In the genomic region with DNA sequence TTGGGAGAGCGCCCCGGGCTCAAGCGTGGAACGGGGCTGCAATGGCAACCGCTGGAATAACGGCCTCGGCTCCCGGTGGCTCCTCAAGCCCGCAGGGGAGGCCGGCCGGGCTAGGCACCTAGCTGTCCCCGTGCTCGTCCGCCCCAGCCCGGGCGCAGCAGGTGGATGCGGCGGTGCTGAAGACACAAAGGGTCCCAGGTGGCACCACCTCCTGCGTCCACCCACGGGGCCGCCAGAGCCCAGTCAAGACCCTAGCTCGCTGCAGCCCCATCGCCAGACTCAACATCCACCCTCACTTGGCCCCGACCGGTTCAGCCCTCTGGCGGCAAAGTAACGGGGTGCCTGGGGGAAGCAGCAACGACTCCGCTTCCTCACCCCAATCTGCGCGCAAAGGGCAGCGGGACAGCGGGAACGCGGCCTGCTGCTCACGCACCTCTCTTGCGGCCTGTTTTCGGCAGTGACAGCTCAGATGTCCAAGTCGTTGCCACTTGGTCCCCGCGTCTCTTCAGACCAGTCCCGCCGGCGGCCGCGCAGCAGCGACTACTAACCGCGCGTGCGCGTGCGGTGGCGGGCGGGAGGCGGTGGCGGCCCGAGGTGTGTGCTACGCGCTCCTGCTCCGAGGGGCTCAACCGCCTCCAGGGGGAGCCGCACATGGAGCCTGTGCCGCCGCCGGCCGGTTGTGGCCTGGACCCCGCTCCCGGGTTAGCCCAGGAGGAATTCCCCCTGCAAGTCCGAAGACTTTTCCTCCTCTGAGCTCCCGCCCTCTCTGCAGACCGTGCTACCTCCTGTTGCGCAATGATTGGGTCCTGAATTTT, we compare ENCODE assay signal across 8 cellular contexts. TPM values are rescaled to one million over a fixed set of nuclear protein-coding genes. Genes with fewer than 3 reads are reported as not detected.
DNase-seq lines count a peak whose midpoint lies in the region; ATAC-seq and TF ChIP-seq lines count a peak whose summit lies in the region.

CLGN (minus strand) TSS at position 545 of the 815 bp plus-strand sequence. CDS start 14,570 bp downstream, outside the sequence.

- no peaks in the 10 kb centered on the region for H3K4me1 ChIP-seq in CD4-positive, alpha-beta memory T cell (ENCODE audit: insufficient read depth, low read length)
- H3K4me1 ChIP-seq in esophagus squamous epithelium (peaks cover 0 to 55% (median 11%) of the 10 kb centered on the region in 3 donors), muscle layer of colon (ENCODE audit: insufficient read depth, low read length) (peaks cover 7% of the 10 kb centered on the region)

- ATAC-seq in GM19463 (IDR thresholded peaks at IDR 0.05; ENCODE audit: unreplicated experiment) (peak; percentile 89), HG03571 (IDR thresholded peaks at IDR 0.05; ENCODE audit: unreplicated experiment) (peak; percentile 81)
- peak; percentile 93 for ATAC-seq in stimulated activated naive CD8-positive, alpha-beta T cell treated with anti-CD3 and anti-CD28 coated beads, Interleukin-15, Interleukin-2, amounts not matched to agents 100 U/mL and 50 U/mL, for 24 hours

- CTCF ChIA-PET in CD4-positive, alpha-beta memory T cell (lab: Charles Lee; ENCODE audit: partially characterized antibody) = interaction anchor here (0.6 to 1.1 kb wide), 3 partner anchors 55 to 1558 kb away, joined by 3 to 5 read pairs (median 3); no protein-coding TSS in a partner anchor

- POLR2A ChIA-PET in CD4-positive, alpha-beta memory T cell (lab: Charles Lee; ENCODE audit: partially characterized antibody) = no interaction called here

- no peaks in the 10 kb centered on the region for H3K36me3 Mint-ChIP-seq in CD4-positive, alpha-beta memory T cell

- no peaks in the 10 kb centered on the region for H3K36me3 ChIP-seq in CD4-positive, alpha-beta memory T cell (ENCODE audit: insufficient read depth, low read length)
- H3K36me3 ChIP-seq in esophagus squamous epithelium (no peaks in the 10 kb centered on the region), muscle layer of colon (ENCODE audit: insufficient read depth, low read length) (no peaks in the 10 kb centered on the region)

- DNase-seq in CD4-positive, alpha-beta memory T cell = peak; percentile 12 to 31 (median 21)
- peak; percentile 93 for DNase-seq in NCI-H82 (lab: John Stamatoyannopoulos, UW)
- DNase-seq in activated T-cell treated with anti-CD3 and anti-CD28 coated beads for 4 hours = peak; percentile 9
- no peak for DNase-seq in esophagus squamous epithelium (lab: John Stamatoyannopoulos, UW)
- peak; percentile 76 for DNase-seq in stimulated activated naive CD8-positive, alpha-beta T cell treated with anti-CD3 and anti-CD28 coated beads, Interleukin-15, Interleukin-2, amounts not matched to agents 100 U/mL and 50 U/mL, for 24 hours

- H3K9me3 Mint-ChIP-seq in CD4-positive, alpha-beta memory T cell = no peaks in the 10 kb centered on the region

- H3K4me1 Mint-ChIP-seq in CD4-positive, alpha-beta memory T cell = peaks cover 4 to 13% (median 6%) of the 10 kb centered on the region in 4 donors

- peaks cover 8% of the 10 kb centered on the region for H3K27me3 ChIP-seq in CD4-positive, alpha-beta memory T cell (ENCODE audit: insufficient read depth, low read length)
- H3K27me3 ChIP-seq in esophagus squamous epithelium (peaks cover 0 to 13% (median 0%) of the 10 kb centered on the region in 4 donors), muscle layer of colon (ENCODE audit: control insufficient read depth in 1 of 2, insufficient read depth in 2 of 2, low read length in 2 of 2) (peaks cover 4 to 6% of the 10 kb centered on the region in 2 donors)

- H3K4me3 Mint-ChIP-seq in CD4-positive, alpha-beta memory T cell = peak within 1 kb of the TSS; percentile 70 to 85 (median 78)

- peaks cover 43 to 45% of the 10 kb centered on the region in 2 donors for H3K27me3 Mint-ChIP-seq in CD4-positive, alpha-beta memory T cell

- TF ChIP-seq POLR2A in esophagus squamous epithelium (IDR thresholded peaks at IDR 0.05) = peak in 1 of 4 donors; percentile 11

- H3K27ac Mint-ChIP-seq in CD4-positive, alpha-beta memory T cell = no peak within 1 kb of the TSS

- H3K9ac ChIP-seq in muscle layer of colon (ENCODE audit: low read length) = no peak within 1 kb of the TSS

- intact Hi-C loops in CD4-positive, alpha-beta memory T cell (cut with micrococcal nuclease) = no loop called here
- intact Hi-C loops in esophagus squamous epithelium (cut with DNase I) = no loop called here

- peak in 3 of 6 experiments; percentile 6 to 15 (median 10) for TF ChIP-seq CTCF in esophagus squamous epithelium (IDR thresholded peaks at IDR 0.05)

- H3K4me3 ChIP-seq in CD4-positive, alpha-beta memory T cell (ENCODE audit: low read length in 2 of 2) = no peak within 1 kb of the TSS
- peak within 1 kb of the TSS; percentile 55 to 70 (median 68) for H3K4me3 ChIP-seq in esophagus squamous epithelium
- peak within 1 kb of the TSS; percentile 68 to 71 for H3K4me3 ChIP-seq in muscle layer of colon (ENCODE audit: low read depth in 1 of 2, low read length in 2 of 2)

- H3K27ac ChIP-seq in CD4-positive, alpha-beta memory T cell (ENCODE audit: low read depth, low read length) = no peak within 1 kb of the TSS
- H3K27ac ChIP-seq in esophagus squamous epithelium (peak within 1 kb of the TSS in 3 of 4 donors; percentile 25 to 35 (median 34)), muscle layer of colon (ENCODE audit: low read depth, low read length) (peak within 1 kb of the TSS; percentile 64)

- 0% methylated on average over 1 to 5 of the region's 73 CpGs for WGBS in esophagus squamous epithelium, 2 donors

- no peaks in the 10 kb centered on the region for H3K9me3 ChIP-seq in CD4-positive, alpha-beta memory T cell (ENCODE audit: control insufficient read depth in 1 of 2, low read length in 2 of 2)
- no peaks in the 10 kb centered on the region for H3K9me3 ChIP-seq in esophagus squamous epithelium
- no peaks in the 10 kb centered on the region for H3K9me3 ChIP-seq in muscle layer of colon (ENCODE audit: low read length)

RNA-seq across cellular contexts. Expression of gene CLGN, which starts in this region (rescaled TPM):
- total RNA-seq in CD4-positive, alpha-beta memory T cell = not detected
- not detected for polyA plus RNA-seq in CD4-positive, alpha-beta memory T cell
- 1 to 10 TPM in 3 of 4 donors, under 1 TPM in 1; 0.70 to 3.8 (median 1.9) TPM for total RNA-seq in esophagus squamous epithelium

Comparison
In these comparisons a context has a peak if more than half of its experiments do, and no peak if none do; other contexts are left out.
1. Peak in DNase-seq in CD4-positive, alpha-beta memory T cell; RNA of the gene not detected or under 1 TPM.
2. H3K4me3 ChIP-seq: peak in esophagus squamous epithelium (4 of 4) and muscle layer of colon (2 of 2); none in CD4-positive, alpha-beta memory T cell (0 of 2).
3. Peak in every context shown above with its lines, with median percentiles within 50 percentile points of each other: ATAC-seq.